Comparison of ENCODE assay signal across 28 cellular contexts in the genomic region with DNA sequence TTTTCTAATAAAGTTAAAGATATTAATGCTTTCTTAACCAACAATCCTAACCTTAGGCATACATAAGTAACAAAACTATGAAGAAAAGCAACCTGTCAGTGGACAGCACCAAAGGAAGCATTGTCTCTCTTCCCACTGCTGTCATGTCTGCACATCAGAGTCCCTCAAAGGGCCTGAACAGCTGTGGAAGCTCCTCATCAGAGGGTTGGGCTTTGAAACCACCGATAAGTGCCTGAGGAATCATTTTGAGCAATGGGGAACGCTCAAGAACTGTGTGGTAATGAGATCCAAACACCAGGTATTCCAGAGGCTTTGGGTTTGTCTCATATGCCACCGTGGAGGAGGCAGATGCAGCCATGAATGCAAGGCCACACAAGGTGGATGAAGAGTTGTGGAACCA.
"Had no signal": no experiment of that assay in that cellular context is flagged by ENCODE, and none has a peak within 500 bp of the region (broad histone marks: within the 10 kb centered on the region; RNA-seq: fewer than 3 reads in every experiment).

No MANE protein-coding gene starts in this region.

- H3K36me3 Mint-ChIP-seq: natural killer cell treated with Interleukin-12 subunit alpha and Interleukin-12 subunit beta and Interleukin-15 and Interleukin-18, amount 100 ng/mL, for 72 hours; stimulated activated naive B cell treated with anti-CD40 and anti-IgM and Interleukin-4, amounts not matched to agents 10 μg/mL and 1 μg/mL and 100 μg/mL, for 72 hours had no signal

- DNase-seq: hippocampal formation; kidney glomerular epithelial cell; left cardiac atrium; left ventricle myocardium superior; lower lobe of right lung; mammary epithelial cell; mesenchymal stem cell; naive thymus-derived CD4-positive, alpha-beta T cell; ovary; right lobe of liver; stimulated activated CD4-positive, alpha-beta T cell treated with anti-CD3 and anti-CD28 coated beads, Interleukin-12 subunit alpha, Interleukin-12 subunit beta, amount 100 ng/mL, for 4 hours; stimulated activated CD4-positive, alpha-beta T cell treated with anti-CD3 and anti-CD28 coated beads, Interleukin-15, amount 100 ng/mL, for 24 hours; stimulated activated CD4-positive, alpha-beta T cell treated with anti-CD3 and anti-CD28 coated beads, Interleukin-2, amount 100 ng/mL, for 24 hours; stimulated activated CD4-positive, alpha-beta T cell treated with anti-CD3 and anti-CD28 coated beads, Interleukin-4, amount 100 ng/mL, for 1 hour; stimulated activated naive B cell treated with anti-CD40 and anti-IgM and Interleukin-4, amounts not matched to agents 10 μg/mL and 1 μg/mL and 100 μg/mL, for 72 hours; stimulated activated naive CD8-positive, alpha-beta T cell treated with anti-CD3 and anti-CD28 coated beads, Interleukin-15, Interleukin-2, amounts not matched to agents 100 U/mL and 50 U/mL, for 24 hours; stomach; testis; thyroid gland; transverse colon; upper lobe of left lung had no signal

- H3K27ac ChIP-seq: lower lobe of right lung, ovary, right atrium auricular region, right lobe of liver, skin epidermis, stomach, testis, thyroid gland, transverse colon, upper lobe of left lung, vagina had no signal

- H3K4me3 ChIP-seq: lower lobe of right lung, ovary, right atrium auricular region, right lobe of liver, skin epidermis, stomach, testis, thyroid gland, transverse colon, upper lobe of left lung, vagina had no signal

- H3K4me1 Mint-ChIP-seq: stimulated activated naive B cell treated with anti-CD40 and anti-IgM and Interleukin-4, amounts not matched to agents 10 μg/mL and 1 μg/mL and 100 μg/mL, for 72 hours had no signal

- FAIRE-seq: keratinocyte had no signal

- H3K27ac Mint-ChIP-seq: natural killer cell treated with Interleukin-12 subunit alpha and Interleukin-12 subunit beta and Interleukin-15 and Interleukin-18, amount 100 ng/mL, for 72 hours; progenitor cell of endocrine pancreas; stimulated activated naive B cell treated with anti-CD40 and anti-IgM and Interleukin-4, amounts not matched to agents 10 μg/mL and 1 μg/mL and 100 μg/mL, for 72 hours had no signal

- H3K9me3 Mint-ChIP-seq: natural killer cell treated with Interleukin-12 subunit alpha and Interleukin-12 subunit beta and Interleukin-15 and Interleukin-18, amount 100 ng/mL, for 72 hours; stimulated activated naive B cell treated with anti-CD40 and anti-IgM and Interleukin-4, amounts not matched to agents 10 μg/mL and 1 μg/mL and 100 μg/mL, for 72 hours had no signal

- ATAC-seq: left cardiac atrium; left lobe of liver; left ventricle myocardium superior; lower lobe of right lung; naive thymus-derived CD4-positive, alpha-beta T cell; natural killer cell treated with Interleukin-12 subunit alpha and Interleukin-12 subunit beta and Interleukin-15 and Interleukin-18, amount 100 ng/mL, for 72 hours; right lobe of liver; stimulated activated naive B cell treated with anti-CD40 and anti-IgM and Interleukin-4, amounts not matched to agents 10 μg/mL and 1 μg/mL and 100 μg/mL, for 72 hours; stimulated activated naive CD8-positive, alpha-beta T cell treated with anti-CD3 and anti-CD28 coated beads, Interleukin-15, Interleukin-2, amounts not matched to agents 100 U/mL and 50 U/mL, for 24 hours had no signal

- H3K4me1 ChIP-seq: right lobe of liver, testis, vagina had no signal

- H3K4me3 Mint-ChIP-seq: natural killer cell treated with Interleukin-12 subunit alpha and Interleukin-12 subunit beta and Interleukin-15 and Interleukin-18, amount 100 ng/mL, for 72 hours; stimulated activated naive B cell treated with anti-CD40 and anti-IgM and Interleukin-4, amounts not matched to agents 10 μg/mL and 1 μg/mL and 100 μg/mL, for 72 hours had no signal

- H3K36me3 ChIP-seq: lower lobe of right lung, ovary, right atrium auricular region, right lobe of liver, stomach, thyroid gland, transverse colon, upper lobe of left lung, vagina had no signal

- H3K9me3 ChIP-seq: lower lobe of right lung, ovary, right atrium auricular region, right lobe of liver, stomach, testis, thyroid gland, transverse colon, upper lobe of left lung, vagina had no signal

- H3K27me3 ChIP-seq: ovary, right atrium auricular region, stomach, testis, thyroid gland, transverse colon, upper lobe of left lung, vagina had no signal

- H3K27me3 Mint-ChIP-seq: progenitor cell of endocrine pancreas had no signal
